Comparison of ENCODE assay signal across 14 cellular contexts in genomic region chr13:43546260-43546659, GRCh38.
DNase-seq lines count a peak whose midpoint lies in the region; ATAC-seq and TF ChIP-seq lines count a peak whose summit lies in the region.
"Had no signal": no experiment of that assay in that cellular context is flagged by ENCODE, and none has a peak within 500 bp of the region (broad histone marks: within the 10 kb centered on the region; RNA-seq: fewer than 3 reads in every experiment).

No MANE protein-coding gene starts in this region.

- H3K4me3 ChIP-seq in Jurkat, Clone E6-1 (ENCODE audit: low read length): no peak overlapping the region
- H3K4me3 ChIP-seq in mesendoderm (ENCODE audit: low read length): no peak overlapping the region
- H3K4me3 ChIP-seq: BLaER1 had no signal

- no peak overlapping the region for H2BK5ac ChIP-seq in mesendoderm (ENCODE audit: low read length)

- H3K79me2 ChIP-seq in mesendoderm (ENCODE audit: control insufficient read depth, insufficient read depth, low read length): no peaks in the 10 kb centered on the region

- H3K4me2 ChIP-seq in mesendoderm (ENCODE audit: low read length): no peak overlapping the region
- H3K4me2 ChIP-seq: BLaER1 had no signal

- no peak overlapping the region for H2BK15ac ChIP-seq in mesendoderm (replicated peaks; ENCODE audit: low read depth)

- peak overlapping the region; percentile 65 for H3K27ac ChIP-seq in C4-2B
- no peak overlapping the region for H3K27ac ChIP-seq in mesendoderm (ENCODE audit: low read depth, low read length)
- H3K27ac ChIP-seq: BLaER1 had no signal

- no peaks in the 10 kb centered on the region for H3K27me3 ChIP-seq in mesendoderm (ENCODE audit: insufficient read depth, low read length, poor library complexity)
- H3K27me3 ChIP-seq: BLaER1 had no signal

- no peak overlapping the region for H3K4ac ChIP-seq in mesendoderm (ENCODE audit: low read depth, low read length)

- ATAC-seq in HG03378 (IDR thresholded peaks at IDR 0.05; ENCODE audit: unreplicated experiment): no peak
- ATAC-seq: Panc1 had no signal

- H3K79me1 ChIP-seq in mesendoderm (ENCODE audit: low read length): no peaks in the 10 kb centered on the region

- TF ChIP-seq CTCF in C4-2B (conservative IDR thresholded peaks at IDR 0.05): no peak

- no peak overlapping the region for H3K9ac ChIP-seq in mesendoderm (ENCODE audit: low read length)
- H3K9ac ChIP-seq: BLaER1 had no signal

- H3K36me3 ChIP-seq in mesendoderm (ENCODE audit: control insufficient read depth, insufficient read depth, low read length): no peaks in the 10 kb centered on the region
- H3K36me3 ChIP-seq: BLaER1 had no signal

- no peak overlapping the region for H3K56ac ChIP-seq in mesendoderm (ENCODE audit: low read length)

- H2BK120ac ChIP-seq in mesendoderm (ENCODE audit: low read depth, low read length): no peak overlapping the region

- H4K5ac ChIP-seq in mesendoderm (ENCODE audit: low read length): no peak overlapping the region

- peak; percentile 72 for DNase-seq in Jurkat, Clone E6-1 (ENCODE audit: low read depth, low spot score)
- DNase-seq in cerebellum (ENCODE audit: low spot score) (peak; percentile 7), mesendoderm (peak; percentile 59), mesenteric fat pad (ENCODE audit: low spot score) (no peak), NCI-H524 (lab: John Stamatoyannopoulos, UW) (no peak)
- no peak for DNase-seq in stimulated activated CD4-positive, alpha-beta T cell treated with anti-CD3 and anti-CD28 coated beads, Interleukin-15, amount 100 ng/mL, for 24 hours
- DNase-seq: activated CD4-positive, CD25-positive, alpha-beta regulatory T cell treated with anti-CD3 and anti-CD28 coated beads, Interleukin-2, amount 50 U/mL, for 72 hours; naive B cell; stimulated activated CD4-positive, alpha-beta T cell treated with anti-CD3 and anti-CD28 coated beads, Interleukin-2, amount 100 ng/mL, for 24 hours; T-helper 1 cell had no signal

- peaks cover 2% of the 10 kb centered on the region for H3K4me1 ChIP-seq in mesendoderm (ENCODE audit: control insufficient read depth, low read depth, low read length)
- H3K4me1 ChIP-seq: BLaER1 had no signal

- no CpG with 5 or more reads among the region's 3 CpGs for WGBS in mesendoderm (ENCODE audit: extremely low coverage, insufficient coverage, low lambda C conversion rate)

- no peak overlapping the region for H3K18ac ChIP-seq in mesendoderm (ENCODE audit: low read length)

- H4K8ac ChIP-seq in mesendoderm (ENCODE audit: low read depth, low read length): no peak overlapping the region

- no peak overlapping the region for H2AK5ac ChIP-seq in mesendoderm (ENCODE audit: low read length)

- H3K23ac ChIP-seq in mesendoderm (ENCODE audit: low read length): no peak overlapping the region

Comparison
In these comparisons a context has a peak if more than half of its experiments do, and no peak if none do; other contexts are left out.
1. DNase-seq: peak in Jurkat, Clone E6-1 (single experiment), cerebellum (single experiment) and mesendoderm (single experiment); none in stimulated activated CD4-positive, alpha-beta T cell treated with anti-CD3 and anti-CD28 coated beads, Interleukin-15, amount 100 ng/mL, for 24 hours (single experiment), mesenteric fat pad (single experiment) and NCI-H524 (0 of 2).